ENCODE assay signal across 8 cellular contexts in the genomic region with DNA sequence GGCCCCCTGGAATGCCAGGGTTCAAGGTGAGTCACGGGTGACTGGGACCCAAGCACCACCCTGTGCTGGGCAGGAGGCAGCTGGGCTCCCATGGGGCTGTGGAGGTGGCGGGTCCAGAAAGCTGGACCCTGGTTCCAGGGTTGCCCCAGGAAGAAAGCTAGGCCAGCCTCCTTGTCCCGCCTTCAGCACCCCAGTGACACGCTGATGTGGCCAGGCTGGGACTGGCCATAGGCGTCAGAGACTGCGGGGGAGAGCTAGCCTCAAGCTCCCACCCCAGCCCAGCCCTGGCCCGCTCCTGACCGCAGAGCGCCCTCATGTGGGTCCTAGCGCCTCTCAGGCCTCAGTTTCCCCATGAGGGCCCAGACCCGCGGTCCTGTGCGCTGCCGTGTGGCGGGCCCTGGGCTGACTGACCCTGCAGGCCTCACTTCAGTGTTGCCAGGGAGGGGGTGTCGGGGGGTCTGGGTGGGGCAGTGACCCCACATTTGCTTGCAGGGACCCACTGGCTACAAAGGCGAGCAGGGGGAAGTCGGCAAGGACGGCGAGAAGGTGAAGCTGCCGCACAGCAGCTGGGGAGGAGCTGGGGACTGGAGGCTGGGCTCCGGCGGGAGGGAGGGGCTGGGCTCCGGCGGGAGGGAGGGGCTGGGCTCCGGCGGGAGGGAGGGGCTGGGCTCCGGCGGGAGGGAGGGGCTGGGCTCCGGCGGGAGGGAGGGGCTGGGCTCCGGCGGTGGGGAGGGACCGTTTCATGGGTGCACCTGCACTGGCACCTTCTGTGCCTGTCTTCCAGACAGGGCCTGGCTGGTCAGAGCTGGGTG. TPM values are rescaled to one million over a fixed set of nuclear protein-coding genes. Genes with fewer than 3 reads are reported as not detected.
DNase-seq lines count a peak whose midpoint lies in the region; ATAC-seq and FAIRE-seq lines count a peak whose summit lies in the region.

No MANE protein-coding gene starts in this region.

- no peak overlapping the region for H3K4me3 ChIP-seq in aorta (ENCODE audit: low read length in 2 of 2)

- H3K36me3 ChIP-seq in aorta (ENCODE audit: control insufficient read depth in 1 of 2, insufficient read depth in 2 of 2, low read length in 1 of 2), result no peaks in the 10 kb centered on the region

- peak; percentile 51 for ATAC-seq in activated CD8-positive, alpha-beta memory T cell treated with anti-CD3 and anti-CD28 coated beads, Interleukin-2, amount 10 ng/mL, durations not matched to agents 7 days and 5 days
- ATAC-seq in left colon (peak; percentile 68), aorta (ENCODE audit: low FRiP score) (no peak)

- no peaks in the 10 kb centered on the region for H3K27me3 ChIP-seq in aorta (ENCODE audit: control insufficient read depth in 1 of 2, insufficient read depth in 2 of 2, low read length in 1 of 2)

- H3K9me3 ChIP-seq in aorta (ENCODE audit: control insufficient read depth, low read length), result no peaks in the 10 kb centered on the region

- H3K27ac ChIP-seq in aorta (ENCODE audit: low read depth in 1 of 2, low read length in 2 of 2), result no peak overlapping the region

- DNase-seq in activated CD8-positive, alpha-beta memory T cell treated with anti-CD3 and anti-CD28 coated beads, Interleukin-2, amount 10 ng/mL, durations not matched to agents 7 days and 5 days, result no peak
- no peak for DNase-seq in activated CD8-positive, alpha-beta memory T cell treated with anti-CD3 and anti-CD28 coated beads for 24 hours
- DNase-seq in NCI-H69 (lab: John Stamatoyannopoulos, UW) (peak; percentile 72), left colon (peak; percentile 67 to 78), urothelium cell line (ENCODE audit: low spot score) (peak; percentile 77), KG1 (lab: John Stamatoyannopoulos, UW) (no peak), aorta (no peak)
- peak; percentile 34 for DNase-seq in activated naive CD4-positive, alpha-beta T cell treated with anti-CD3 and anti-CD28 coated beads for 36 hours

- H3K4me3 Mint-ChIP-seq in activated CD8-positive, alpha-beta memory T cell treated with anti-CD3 and anti-CD28 coated beads, Interleukin-2, amount 10 ng/mL, durations not matched to agents 7 days and 5 days, result no peak overlapping the region
- H3K4me3 Mint-ChIP-seq in activated naive CD4-positive, alpha-beta T cell treated with anti-CD3 and anti-CD28 coated beads for 36 hours, result no peak overlapping the region

- CTCF ChIA-PET in activated CD8-positive, alpha-beta memory T cell treated with anti-CD3 and anti-CD28 coated beads, Interleukin-2, amount 10 ng/mL, durations not matched to agents 7 days and 5 days (lab: Charles Lee), result interaction anchor here (0.8 kb wide), 1 partner anchor 16 kb away, joined by 3 read pairs; no protein-coding TSS in a partner anchor
- CTCF ChIA-PET in activated naive CD4-positive, alpha-beta T cell treated with anti-CD3 and anti-CD28 coated beads for 36 hours (lab: Charles Lee), result no interaction called here

- WGBS in aorta, 2 donors, result 18 to 24% methylated on average over 27 to 34 of the region's 34 CpGs

- no peak overlapping the region for H3K27ac Mint-ChIP-seq in activated CD8-positive, alpha-beta memory T cell treated with anti-CD3 and anti-CD28 coated beads, Interleukin-2, amount 10 ng/mL, durations not matched to agents 7 days and 5 days
- no peak overlapping the region for H3K27ac Mint-ChIP-seq in activated naive CD4-positive, alpha-beta T cell treated with anti-CD3 and anti-CD28 coated beads for 36 hours

- no peaks in the 10 kb centered on the region for H3K4me1 Mint-ChIP-seq in activated CD8-positive, alpha-beta memory T cell treated with anti-CD3 and anti-CD28 coated beads, Interleukin-2, amount 10 ng/mL, durations not matched to agents 7 days and 5 days
- H3K4me1 Mint-ChIP-seq in activated naive CD4-positive, alpha-beta T cell treated with anti-CD3 and anti-CD28 coated beads for 36 hours (ENCODE audit: low read depth), result no peaks in the 10 kb centered on the region

- intact Hi-C loops in activated naive CD4-positive, alpha-beta T cell treated with anti-CD3 and anti-CD28 coated beads for 36 hours (cut with micrococcal nuclease), result no loop called here
- intact Hi-C loops in left colon (cut with DNase I, micrococcal nuclease) (no loop called here), aorta (cut with DNase I) (no loop called here)

- no peaks in the 10 kb centered on the region for H3K4me1 ChIP-seq in aorta (ENCODE audit: control insufficient read depth in 1 of 2, insufficient read depth in 2 of 2, low read length in 2 of 2)

- H3K36me3 Mint-ChIP-seq in activated CD8-positive, alpha-beta memory T cell treated with anti-CD3 and anti-CD28 coated beads, Interleukin-2, amount 10 ng/mL, durations not matched to agents 7 days and 5 days, result no peaks in the 10 kb centered on the region
- H3K36me3 Mint-ChIP-seq in activated naive CD4-positive, alpha-beta T cell treated with anti-CD3 and anti-CD28 coated beads for 36 hours (ENCODE audit: low read depth), result no peaks in the 10 kb centered on the region

- H3K27me3 Mint-ChIP-seq in activated CD8-positive, alpha-beta memory T cell treated with anti-CD3 and anti-CD28 coated beads, Interleukin-2, amount 10 ng/mL, durations not matched to agents 7 days and 5 days, result no peaks in the 10 kb centered on the region
- peaks cover 3% of the 10 kb centered on the region for H3K27me3 Mint-ChIP-seq in activated naive CD4-positive, alpha-beta T cell treated with anti-CD3 and anti-CD28 coated beads for 36 hours (ENCODE audit: low read depth)

- H3K9me3 Mint-ChIP-seq in activated CD8-positive, alpha-beta memory T cell treated with anti-CD3 and anti-CD28 coated beads, Interleukin-2, amount 10 ng/mL, durations not matched to agents 7 days and 5 days (ENCODE audit: low read depth), result no peaks in the 10 kb centered on the region
- H3K9me3 Mint-ChIP-seq in activated naive CD4-positive, alpha-beta T cell treated with anti-CD3 and anti-CD28 coated beads for 36 hours, result no peaks in the 10 kb centered on the region

- no peak for FAIRE-seq in urothelium cell line (lab: Jason Lieb, UNC)

RNA-seq across cellular contexts. Expression of gene COL9A3, which starts 7.8 kb away (rescaled TPM):
- total RNA-seq in activated CD8-positive, alpha-beta memory T cell treated with anti-CD3 and anti-CD28 coated beads, Interleukin-2, amount 10 ng/mL, durations not matched to agents 7 days and 5 days, result under 1 TPM in 1 of 2 experiments, not detected in 1; 0.45 TPM
- total RNA-seq in activated naive CD4-positive, alpha-beta T cell treated with anti-CD3 and anti-CD28 coated beads for 36 hours, result not detected
- 1 to 10 TPM; 2.3 to 2.8 TPM for total RNA-seq in left colon
- total RNA-seq in aorta, result 1 to 10 TPM; 1.5 to 6.5 TPM
- under 1 TPM; 0.13 to 0.77 TPM for polyA plus RNA-seq in aorta

RNA-seq across cellular contexts. Expression of gene OGFR, which starts 20.0 kb away (rescaled TPM):
- total RNA-seq in activated CD8-positive, alpha-beta memory T cell treated with anti-CD3 and anti-CD28 coated beads, Interleukin-2, amount 10 ng/mL, durations not matched to agents 7 days and 5 days, result 10 to 100 TPM; 87.8 to 91.0 TPM
- 10 to 100 TPM; 23.7 to 24.6 TPM for total RNA-seq in activated naive CD4-positive, alpha-beta T cell treated with anti-CD3 and anti-CD28 coated beads for 36 hours
- total RNA-seq in left colon (10 to 100 TPM; 39.5 to 41.0 TPM), aorta (10 to 100 TPM; 31.7 to 42.6 TPM)
- 10 to 100 TPM; 18.5 to 58.8 TPM for polyA plus RNA-seq in aorta

RNA-seq across cellular contexts. Expression of gene MRGBP, which starts 28.4 kb away (rescaled TPM):
- total RNA-seq in activated CD8-positive, alpha-beta memory T cell treated with anti-CD3 and anti-CD28 coated beads, Interleukin-2, amount 10 ng/mL, durations not matched to agents 7 days and 5 days, result 10 to 100 TPM; 16.9 to 17.4 TPM
- 1 to 10 TPM; 7.3 to 8.0 TPM for total RNA-seq in activated naive CD4-positive, alpha-beta T cell treated with anti-CD3 and anti-CD28 coated beads for 36 hours
- 10 to 100 TPM in 1 of 2 donors, 1 to 10 TPM in 1; 8.1 to 10.6 TPM for total RNA-seq in left colon
- total RNA-seq in aorta, result 1 to 10 TPM; 7.5 to 7.6 TPM
- 1 to 10 TPM; 4.0 to 7.8 TPM for polyA plus RNA-seq in aorta

RNA-seq across cellular contexts. Expression of gene TCFL5, which starts 36.9 kb away (rescaled TPM):
- 1 to 10 TPM; 6.6 to 6.7 TPM for total RNA-seq in activated CD8-positive, alpha-beta memory T cell treated with anti-CD3 and anti-CD28 coated beads, Interleukin-2, amount 10 ng/mL, durations not matched to agents 7 days and 5 days
- 1 to 10 TPM; 5.4 to 5.5 TPM for total RNA-seq in activated naive CD4-positive, alpha-beta T cell treated with anti-CD3 and anti-CD28 coated beads for 36 hours
- total RNA-seq in left colon, result 1 to 10 TPM; 5.9 to 6.5 TPM
- 10 to 100 TPM in 1 of 2 donors, 1 to 10 TPM in 1; 4.9 to 10.7 TPM for total RNA-seq in aorta
- polyA plus RNA-seq in aorta, result 1 to 10 TPM; 4.5 TPM

Comparison
In these comparisons a context has a peak if more than half of its experiments do, and no peak if none do; other contexts are left out.
1. DNase-seq: peak in NCI-H69 (single experiment), activated naive CD4-positive, alpha-beta T cell treated with anti-CD3 and anti-CD28 coated beads for 36 hours (single experiment), left colon (2 of 2) and urothelium cell line (single experiment); none in activated CD8-positive, alpha-beta memory T cell treated with anti-CD3 and anti-CD28 coated beads, Interleukin-2, amount 10 ng/mL, durations not matched to agents 7 days and 5 days (single experiment), activated CD8-positive, alpha-beta memory T cell treated with anti-CD3 and anti-CD28 coated beads for 24 hours (single experiment), KG1 (single experiment) and aorta (0 of 2).